Comparison of ENCODE assay signal across 18 cellular contexts in genomic region chr1:22030473-22030872, GRCh38. TPM values are rescaled to one million over a fixed set of nuclear protein-coding genes. Genes with fewer than 3 reads are reported as not detected.
DNase-seq lines count a peak whose midpoint lies in the region; ATAC-seq lines count a peak whose summit lies in the region.
"Had no signal": no experiment of that assay in that cellular context is flagged by ENCODE, and none has a peak within 500 bp of the region (broad histone marks: within the 10 kb centered on the region; RNA-seq: fewer than 3 reads in every experiment).

No MANE protein-coding gene starts in this region.

- peaks cover 53% of the 10 kb centered on the region for H3K4me1 Mint-ChIP-seq in activated naive CD8-positive, alpha-beta T cell (ENCODE audit: low read depth)
- H3K4me1 Mint-ChIP-seq in activated naive CD8-positive, alpha-beta T cell treated with anti-CD3 and anti-CD28 coated beads, Interleukin-2, amount 50 U/mL, for 24 hours = peaks cover 57% of the 10 kb centered on the region
- H3K4me1 Mint-ChIP-seq in T-helper 17 cell = peaks cover 37% of the 10 kb centered on the region

- H3K9me3 ChIP-seq in T-helper 17 cell (ENCODE audit: control insufficient read depth, low read length, poor library complexity, severe bottlenecking) (no peaks in the 10 kb centered on the region), muscle layer of colon (ENCODE audit: low read length) (no peaks in the 10 kb centered on the region), stomach smooth muscle (ENCODE audit: control insufficient read depth in 2 of 2, low read length in 2 of 2) (no peaks in the 10 kb centered on the region)
- H3K9me3 ChIP-seq: A549 had no signal

- H3K4me3 ChIP-seq in muscle layer of colon (ENCODE audit: low read depth in 1 of 2, low read length in 2 of 2) (no peak overlapping the region), stomach smooth muscle (ENCODE audit: low read length in 2 of 2) (no peak overlapping the region)
- H3K4me3 ChIP-seq: A549 had no signal

- no peak for DNase-seq in activated naive CD8-positive, alpha-beta T cell treated with anti-CD3 and anti-CD28 coated beads, Interleukin-2, amount 50 U/mL, for 24 hours
- DNase-seq in T-helper 17 cell (no peak), HCEC 1CT (no peak), A172 (ENCODE audit: low spot score) (no peak)
- DNase-seq: KBM-7; NCI-H1048; NCI-H2107; NCI-H226; NCI-H526 treated with DMSO at 0.1 percent for 48 hours; NK-92 treated with Interleukin-12 subunit alpha and Interleukin-12 subunit beta, amount 100 ng/mL, for 24 hours; OCI-M1 had no signal

- no peak overlapping the region for H3K9ac ChIP-seq in muscle layer of colon (ENCODE audit: low read length)
- no peak overlapping the region for H3K9ac ChIP-seq in stomach smooth muscle (ENCODE audit: low read length in 2 of 2)

- no peaks in the 10 kb centered on the region for H3K27me3 ChIP-seq in muscle layer of colon (ENCODE audit: control insufficient read depth in 1 of 2, insufficient read depth in 2 of 2, low read length in 2 of 2)
- H3K27me3 ChIP-seq in stomach smooth muscle (ENCODE audit: control insufficient read depth in 1 of 2, insufficient read depth in 2 of 2, low read length in 2 of 2) = no peaks in the 10 kb centered on the region

- no peaks in the 10 kb centered on the region for H3K9me3 Mint-ChIP-seq in activated naive CD8-positive, alpha-beta T cell (ENCODE audit: low read depth)
- H3K9me3 Mint-ChIP-seq in activated naive CD8-positive, alpha-beta T cell treated with anti-CD3 and anti-CD28 coated beads, Interleukin-2, amount 50 U/mL, for 24 hours = no peaks in the 10 kb centered on the region
- H3K9me3 Mint-ChIP-seq: CD14-positive monocyte had no signal

- no peaks in the 10 kb centered on the region for H3K27me3 Mint-ChIP-seq in activated naive CD8-positive, alpha-beta T cell
- no peaks in the 10 kb centered on the region for H3K27me3 Mint-ChIP-seq in activated naive CD8-positive, alpha-beta T cell treated with anti-CD3 and anti-CD28 coated beads, Interleukin-2, amount 50 U/mL, for 24 hours
- H3K27me3 Mint-ChIP-seq in T-helper 17 cell = no peaks in the 10 kb centered on the region

- H3K4me3 Mint-ChIP-seq in activated naive CD8-positive, alpha-beta T cell = no peak overlapping the region
- no peak overlapping the region for H3K4me3 Mint-ChIP-seq in activated naive CD8-positive, alpha-beta T cell treated with anti-CD3 and anti-CD28 coated beads, Interleukin-2, amount 50 U/mL, for 24 hours
- no peak overlapping the region for H3K4me3 Mint-ChIP-seq in T-helper 17 cell
- H3K4me3 Mint-ChIP-seq: CD14-positive monocyte had no signal

- H3K4me1 ChIP-seq in muscle layer of colon (ENCODE audit: insufficient read depth, low read length) (peaks cover 18% of the 10 kb centered on the region), stomach smooth muscle (ENCODE audit: control insufficient read depth, insufficient read depth, low read length) (peaks cover 25% of the 10 kb centered on the region)

- no peaks in the 10 kb centered on the region for H3K36me3 ChIP-seq in muscle layer of colon (ENCODE audit: insufficient read depth, low read length)
- peaks cover 0 to 8% of the 10 kb centered on the region in 2 donors for H3K36me3 ChIP-seq in stomach smooth muscle (ENCODE audit: control insufficient read depth in 2 of 2, insufficient read depth in 2 of 2, low read length in 2 of 2)

- ATAC-seq in activated naive CD8-positive, alpha-beta T cell treated with anti-CD3 and anti-CD28 coated beads, Interleukin-2, amount 50 U/mL, for 24 hours = no peak
- no peak for ATAC-seq in T-helper 17 cell
- no peak for ATAC-seq in HG03159 (IDR thresholded peaks at IDR 0.05; ENCODE audit: unreplicated experiment)
- ATAC-seq: A549 had no signal

- peak overlapping the region; percentile 67 for H3K27ac Mint-ChIP-seq in activated naive CD8-positive, alpha-beta T cell
- no peak overlapping the region for H3K27ac Mint-ChIP-seq in activated naive CD8-positive, alpha-beta T cell treated with anti-CD3 and anti-CD28 coated beads, Interleukin-2, amount 50 U/mL, for 24 hours
- H3K27ac Mint-ChIP-seq in T-helper 17 cell = peak overlapping the region; percentile 91

- H3K36me3 Mint-ChIP-seq in activated naive CD8-positive, alpha-beta T cell = peaks cover 5% of the 10 kb centered on the region
- peaks cover 1% of the 10 kb centered on the region for H3K36me3 Mint-ChIP-seq in activated naive CD8-positive, alpha-beta T cell treated with anti-CD3 and anti-CD28 coated beads, Interleukin-2, amount 50 U/mL, for 24 hours (ENCODE audit: low read depth)
- no peaks in the 10 kb centered on the region for H3K36me3 Mint-ChIP-seq in T-helper 17 cell (ENCODE audit: low read depth)

- H3K27ac ChIP-seq in muscle layer of colon (ENCODE audit: low read depth, low read length) (peak overlapping the region; percentile 60), stomach smooth muscle (ENCODE audit: low read length) (peak overlapping the region; percentile 76)
- H3K27ac ChIP-seq: A549 had no signal

RNA-seq across cellular contexts. Expression of gene CDC42, which starts 22.0 kb away (rescaled TPM):
- 100 to 1,000 TPM; 371 to 385 TPM for total RNA-seq in T-helper 17 cell
- 260 and 289 TPM in 2 replicates for total RNA-seq in A172 (2014; rRNA removed; shearing (Covaris generic))

RNA-seq across cellular contexts. Expression of gene CELA3A, which starts 29.0 kb away (rescaled TPM):
- total RNA-seq in T-helper 17 cell = not detected
- not detected in 2 replicates for total RNA-seq in A172 (2014; rRNA removed; shearing (Covaris generic))
- total RNA-seq: H1 had no signal

RNA-seq across cellular contexts. Expression of gene CELA3B, which starts 53.7 kb away (rescaled TPM):
- total RNA-seq in T-helper 17 cell = not detected
- total RNA-seq in A172 (2014; rRNA removed; shearing (Covaris generic)) = not detected in 2 replicates
- total RNA-seq: H1 had no signal
